ENCODE assay signal across 8 cellular contexts in genomic region chrX:100409316-100410082, GRCh38. TPM values are rescaled to one million over a fixed set of nuclear protein-coding genes. Genes with fewer than 3 reads are reported as not detected.
DNase-seq lines count a peak whose midpoint lies in the region; ATAC-seq and TF ChIP-seq lines count a peak whose summit lies in the region.

No MANE protein-coding gene starts in this region.

- no CpG with 5 or more reads among the region's 61 CpGs for WGBS in iPS DF 6.9 (ENCODE audit: insufficient coverage, insufficient read length)

- H3K4me3 ChIP-seq in iPS DF 6.9 (ENCODE audit: low read length) (peak overlapping the region; percentile 38; the same call in 1 of the 2 replicates), PC-9 (no peak overlapping the region)

- H3F3A ChIP-seq in PC-9 (ENCODE audit: insufficient read depth, low read depth): no peaks in the 10 kb centered on the region

- H3K27ac Mint-ChIP-seq in activated CD8-positive, alpha-beta T cell treated with anti-CD3 and anti-CD28 coated beads, Interleukin-2, amount 10 ng/mL, durations not matched to agents 7 days and 5 days: peak overlapping the region; percentile 78
- H3K27ac Mint-ChIP-seq in stimulated activated naive B cell treated with anti-CD40 and anti-IgM and Interleukin-4, amounts not matched to agents 10 μg/mL and 1 μg/mL and 100 μg/mL, for 72 hours: peak overlapping the region; percentile 89

- no TSS peak for BruUV-seq in PC-9 (replicated peaks; lab: Mats Ljungman, UMichigan)

- no peak for ATAC-seq in activated CD8-positive, alpha-beta T cell treated with anti-CD3 and anti-CD28 coated beads, Interleukin-2, amount 10 ng/mL, durations not matched to agents 7 days and 5 days
- peak in 1 of 2 donors; percentile 14 for ATAC-seq in stimulated activated naive B cell treated with anti-CD40 and anti-IgM and Interleukin-4, amounts not matched to agents 10 μg/mL and 1 μg/mL and 100 μg/mL, for 72 hours (replicated peaks)
- no peak for ATAC-seq in esophagus mucosa

- H3K9me3 ChIP-seq in iPS DF 6.9 (ENCODE audit: control insufficient read depth, insufficient read depth, low read length) (no peaks in the 10 kb centered on the region; the same call in 1 of the 2 replicates), PC-9 (ENCODE audit: insufficient read depth, low read depth) (no peaks in the 10 kb centered on the region)

- CTCF ChIA-PET in activated CD8-positive, alpha-beta T cell treated with anti-CD3 and anti-CD28 coated beads, Interleukin-2, amount 10 ng/mL, durations not matched to agents 7 days and 5 days (lab: Charles Lee): no interaction called here
- CTCF ChIA-PET in PC-9 (lab: Charles Lee): no interaction called here

- POLR2A ChIA-PET in activated CD8-positive, alpha-beta T cell treated with anti-CD3 and anti-CD28 coated beads, Interleukin-2, amount 10 ng/mL, durations not matched to agents 7 days and 5 days (lab: Charles Lee): no interaction called here
- POLR2A ChIA-PET in PC-9 (lab: Charles Lee; ENCODE audit: unreplicated experiment): no interaction called here

- TF ChIP-seq CTCF in PC-9 (conservative IDR thresholded peaks at IDR 0.05): no peak

- H3K27me3 Mint-ChIP-seq in activated CD8-positive, alpha-beta T cell treated with anti-CD3 and anti-CD28 coated beads, Interleukin-2, amount 10 ng/mL, durations not matched to agents 7 days and 5 days (ENCODE audit: low read depth): peaks cover 52% of the 10 kb centered on the region
- H3K27me3 Mint-ChIP-seq in stimulated activated naive B cell treated with anti-CD40 and anti-IgM and Interleukin-4, amounts not matched to agents 10 μg/mL and 1 μg/mL and 100 μg/mL, for 72 hours: peaks cover 65 to 76% of the 10 kb centered on the region in 2 donors

- peaks cover 2% of the 10 kb centered on the region; the same call in 1 of the 2 replicates for H3K4me1 ChIP-seq in iPS DF 6.9 (ENCODE audit: control insufficient read depth, insufficient read depth, low read length)
- H3K4me1 ChIP-seq in PC-9 (replicated peaks; ENCODE audit: insufficient read depth): no peaks in the 10 kb centered on the region

- peak; percentile 5 for DNase-seq in NCI-H1694 (lab: John Stamatoyannopoulos, UW)
- DNase-seq in NCI-H1694 treated with DMSO at 0.1 percent for 48 hours (lab: John Stamatoyannopoulos, UW): no peak
- DNase-seq in activated CD8-positive, alpha-beta T cell treated with anti-CD3 and anti-CD28 coated beads, Interleukin-2, amount 10 ng/mL, durations not matched to agents 7 days and 5 days: no peak
- no peak for DNase-seq in iPS DF 6.9 (ENCODE audit: low read depth, low spot score)
- DNase-seq in stimulated activated naive B cell treated with anti-CD40 and anti-IgM and Interleukin-4, amounts not matched to agents 10 μg/mL and 1 μg/mL and 100 μg/mL, for 72 hours: no peak
- no peak for DNase-seq in NOMO-1 treated with dmso at 0.1 percent for 144 hours (lab: John Stamatoyannopoulos, UW; ENCODE audit: unreplicated experiment)
- no peak for DNase-seq in PC-9

- no peak overlapping the region for H2AFZ ChIP-seq in PC-9

- H3K27ac ChIP-seq in iPS DF 6.9 (ENCODE audit: low read length) (no peak overlapping the region), PC-9 (no peak overlapping the region)

- H3K9me2 ChIP-seq in PC-9 (ENCODE audit: insufficient read depth): no peaks in the 10 kb centered on the region

- intact Hi-C loops in PC-9 (cut with micrococcal nuclease; ENCODE audit: unreplicated experiment): no loop called here

- no peaks in the 10 kb centered on the region for H3K79me2 ChIP-seq in PC-9 (ENCODE audit: low read depth)

- H3K36me3 ChIP-seq in iPS DF 6.9 (ENCODE audit: control insufficient read depth, insufficient read depth, low read length): no peaks in the 10 kb centered on the region
- no peaks in the 10 kb centered on the region for H3K36me3 ChIP-seq in PC-9 (ENCODE audit: low read depth)

- H3K27me3 ChIP-seq in iPS DF 6.9 (ENCODE audit: control insufficient read depth, insufficient read depth, low read length) (peaks cover 67% of the 10 kb centered on the region), PC-9 (ENCODE audit: insufficient read depth, low read depth) (no peaks in the 10 kb centered on the region)

- peak overlapping the region; percentile 58 for H3K4me3 Mint-ChIP-seq in activated CD8-positive, alpha-beta T cell treated with anti-CD3 and anti-CD28 coated beads, Interleukin-2, amount 10 ng/mL, durations not matched to agents 7 days and 5 days
- H3K4me3 Mint-ChIP-seq in stimulated activated naive B cell treated with anti-CD40 and anti-IgM and Interleukin-4, amounts not matched to agents 10 μg/mL and 1 μg/mL and 100 μg/mL, for 72 hours: peak overlapping the region; percentile 78 to 82

- no peaks in the 10 kb centered on the region for H3K9me3 Mint-ChIP-seq in activated CD8-positive, alpha-beta T cell treated with anti-CD3 and anti-CD28 coated beads, Interleukin-2, amount 10 ng/mL, durations not matched to agents 7 days and 5 days (ENCODE audit: insufficient read depth)
- H3K9me3 Mint-ChIP-seq in stimulated activated naive B cell treated with anti-CD40 and anti-IgM and Interleukin-4, amounts not matched to agents 10 μg/mL and 1 μg/mL and 100 μg/mL, for 72 hours: peaks cover 3% of the 10 kb centered on the region in 2 donors

- H3K4me2 ChIP-seq in PC-9: no peak overlapping the region

- H4K20me1 ChIP-seq in PC-9 (ENCODE audit: insufficient read depth): no peaks in the 10 kb centered on the region

- peaks cover 2% of the 10 kb centered on the region for H3K4me1 Mint-ChIP-seq in activated CD8-positive, alpha-beta T cell treated with anti-CD3 and anti-CD28 coated beads, Interleukin-2, amount 10 ng/mL, durations not matched to agents 7 days and 5 days (ENCODE audit: low read depth)
- H3K4me1 Mint-ChIP-seq in stimulated activated naive B cell treated with anti-CD40 and anti-IgM and Interleukin-4, amounts not matched to agents 10 μg/mL and 1 μg/mL and 100 μg/mL, for 72 hours: peaks cover 9 to 12% of the 10 kb centered on the region in 2 donors

- H3K36me3 Mint-ChIP-seq in activated CD8-positive, alpha-beta T cell treated with anti-CD3 and anti-CD28 coated beads, Interleukin-2, amount 10 ng/mL, durations not matched to agents 7 days and 5 days (ENCODE audit: low read depth): peaks cover 3% of the 10 kb centered on the region
- H3K36me3 Mint-ChIP-seq in stimulated activated naive B cell treated with anti-CD40 and anti-IgM and Interleukin-4, amounts not matched to agents 10 μg/mL and 1 μg/mL and 100 μg/mL, for 72 hours: peaks cover 0 to 9% of the 10 kb centered on the region in 2 donors

RNA-seq across cellular contexts. Expression of gene PCDH19, which starts 0.6 kb away (rescaled TPM):
- not detected for total RNA-seq in activated CD8-positive, alpha-beta T cell treated with anti-CD3 and anti-CD28 coated beads, Interleukin-2, amount 10 ng/mL, durations not matched to agents 7 days and 5 days
- total RNA-seq in PC-9 (2021): 0.04 and 0.05 TPM in 2 replicates
- 0.64 TPM for total RNA-seq in esophagus mucosa
